ENCODE assay signal across 1 cellular context in genomic region chr17:44308320-44308818, GRCh38.
TF ChIP-seq lines count a peak whose summit lies in the region.

Gene RUNDC3A (plus strand): TSS chr17:44308601. CDS start chr17:44308833, 232 bp downstream.

TF ChIP-seq in K562, 482 proteins besides CTCF, POLR2A, EP300 and RAD21 (continued from another document and continues in another):
- no peak for TF ChIP-seq RHOXF2B (CRISPR knock-in tag; conservative IDR thresholded peaks at IDR 0.05)
- no peak for TF ChIP-seq TOE1 (IDR thresholded peaks at IDR 0.05; ENCODE audit: borderline replicate concordance)
- no peak for TF ChIP-seq TOE1 (CRISPR knock-in tag; IDR thresholded peaks at IDR 0.05; ENCODE audit: borderline replicate concordance, low read depth)
- TF ChIP-seq PHB2 (IDR thresholded peaks at IDR 0.05; ENCODE audit: low read depth) = no peak
- no peak for TF ChIP-seq TFE3 (CRISPR knock-in tag; IDR thresholded peaks at IDR 0.05)
- TF ChIP-seq MYBL2 (IDR thresholded peaks at IDR 0.05; ENCODE audit: low read depth) = no peak
- no peak for TF ChIP-seq MYBL2 (CRISPR knock-in tag; IDR thresholded peaks at IDR 0.05; ENCODE audit: borderline replicate concordance)
- TF ChIP-seq NR2F6 (CRISPR knock-in tag; IDR thresholded peaks at IDR 0.05) = no peak
- no peak for TF ChIP-seq POLR2H (tag; IDR thresholded peaks at IDR 0.05; ENCODE audit: low read depth)
- no peak for TF ChIP-seq JUN (IDR thresholded peaks at IDR 0.05; ENCODE audit: borderline replicate concordance, low read depth, low read length)
- no peak for TF ChIP-seq JUN (CRISPR knock-in tag; IDR thresholded peaks at IDR 0.05; ENCODE audit: borderline replicate concordance)
- no peak for TF ChIP-seq NEUROD1 (IDR thresholded peaks at IDR 0.05; ENCODE audit: borderline replicate concordance, low read depth, low read length, partially characterized antibody)
- TF ChIP-seq MAFF (IDR thresholded peaks at IDR 0.05; ENCODE audit: low read length) = no peak
- TF ChIP-seq THRA (IDR thresholded peaks at IDR 0.05) = no peak
- no peak for TF ChIP-seq PHF21A (IDR thresholded peaks at IDR 0.05; ENCODE audit: borderline replicate concordance, low read depth)
- peak; percentile 83; the same call in 1 of the 2 replicates for TF ChIP-seq ARID4B (CRISPR knock-in tag; IDR thresholded peaks at IDR 0.05)
- no peak; the same call in 1 of the 2 replicates for TF ChIP-seq CTBP1 (IDR thresholded peaks at IDR 0.05; ENCODE audit: borderline replicate concordance)
- TF ChIP-seq GABPB1 (CRISPR knock-in tag; IDR thresholded peaks at IDR 0.05) = peak; percentile 64; the same call in 1 of the 2 replicates
- no peak for TF ChIP-seq ZNF224 (CRISPR knock-in tag; IDR thresholded peaks at IDR 0.05)
- no peak for TF ChIP-seq ZFP30 (CRISPR knock-in tag; IDR thresholded peaks at IDR 0.05; ENCODE audit: borderline replicate concordance)
- TF ChIP-seq CREB1 (IDR thresholded peaks at IDR 0.05) = peak; percentile 88
- TF ChIP-seq CREB1 (CRISPR knock-in tag; IDR thresholded peaks at IDR 0.05) = peak; percentile 93
- no peak for TF ChIP-seq ZNF184 (CRISPR knock-in tag; IDR thresholded peaks at IDR 0.05)
- TF ChIP-seq LCOR (CRISPR knock-in tag; IDR thresholded peaks at IDR 0.05) = peak; percentile 57; the same call in 1 of the 2 replicates
- no peak for TF ChIP-seq ZFPM2 (CRISPR knock-in tag; IDR thresholded peaks at IDR 0.05)
- TF ChIP-seq U2AF2 (optimal IDR thresholded peaks at IDR 0.05; ENCODE audit: low read depth, low read length) = no peak
- TF ChIP-seq ETV1 (tag; conservative IDR thresholded peaks at IDR 0.05; ENCODE audit: low read depth) = no peak
- no peak for TF ChIP-seq CCAR2 (IDR thresholded peaks at IDR 0.05; ENCODE audit: low read depth, low read length)
- TF ChIP-seq HMG20A (CRISPR knock-in tag; conservative IDR thresholded peaks at IDR 0.05) = no peak
- no peak for TF ChIP-seq CGGBP1 (CRISPR knock-in tag; IDR thresholded peaks at IDR 0.05)
- TF ChIP-seq ZNF140 (CRISPR knock-in tag; IDR thresholded peaks at IDR 0.05) = no peak
- TF ChIP-seq TSC22D4 (tag; IDR thresholded peaks at IDR 0.05) = no peak
- TF ChIP-seq IRF9 (tag; IDR thresholded peaks at IDR 0.05) = no peak
- peak; percentile 72; the same call in 1 of the 2 replicates for TF ChIP-seq KAT7 (CRISPR knock-in tag; IDR thresholded peaks at IDR 0.05; ENCODE audit: borderline replicate concordance)
- no peak for TF ChIP-seq ILF3 (IDR thresholded peaks at IDR 0.05; ENCODE audit: borderline replicate concordance)
- TF ChIP-seq MIER1 (IDR thresholded peaks at IDR 0.05; ENCODE audit: low read depth) = peak; percentile 91
- no peak for TF ChIP-seq ATF2 (CRISPR knock-in tag; IDR thresholded peaks at IDR 0.05)
- peak; percentile 82; the same call in 1 of the 2 replicates for TF ChIP-seq PRMT5 (CRISPR knock-in tag; IDR thresholded peaks at IDR 0.05)
- peak; percentile 85 for TF ChIP-seq TFAP4 (CRISPR knock-in tag; IDR thresholded peaks at IDR 0.05; ENCODE audit: borderline replicate concordance)
- TF ChIP-seq ZBTB1 (CRISPR knock-in tag; IDR thresholded peaks at IDR 0.05; ENCODE audit: borderline replicate concordance, low read depth) = no peak
- no peak for TF ChIP-seq ETS1 (conservative IDR thresholded peaks at IDR 0.05; ENCODE audit: control insufficient read depth, low read depth, low read length)
- no peak for TF ChIP-seq ZBTB40 (IDR thresholded peaks at IDR 0.05)
- no peak for TF ChIP-seq ZBTB40 (CRISPR knock-in tag; IDR thresholded peaks at IDR 0.05)
- no peak for TF ChIP-seq ELF4 (CRISPR knock-in tag; IDR thresholded peaks at IDR 0.05)
- TF ChIP-seq ZNF695 (CRISPR knock-in tag; IDR thresholded peaks at IDR 0.05) = no peak
